Comparison of ENCODE assay signal across 19 cellular contexts in genomic region chr12:43098766-43099550, GRCh38.
DNase-seq lines count a peak whose midpoint lies in the region; ATAC-seq and TF ChIP-seq lines count a peak whose summit lies in the region.
"Had no signal": no experiment of that assay in that cellular context is flagged by ENCODE, and none has a peak within 500 bp of the region (broad histone marks: within the 10 kb centered on the region; RNA-seq: fewer than 3 reads in every experiment).

No MANE protein-coding gene starts in this region.

- ATAC-seq in HG03439 (IDR thresholded peaks at IDR 0.05; ENCODE audit: unreplicated experiment): no peak
- ATAC-seq: K562 had no signal

- TF ChIP-seq POLR2A in transverse colon (IDR thresholded peaks at IDR 0.05): no peak

- no peaks in the 10 kb centered on the region for H3K27me3 ChIP-seq in mammary epithelial cell (ENCODE audit: insufficient read depth, low read length)
- H3K27me3 ChIP-seq in SJSA1 (replicated peaks): peaks cover 100% of the 10 kb centered on the region
- no peaks in the 10 kb centered on the region for H3K27me3 ChIP-seq in transverse colon
- H3K27me3 ChIP-seq: BLaER1 treated with 17β-estradiol and CSF1 and Interleukin-3, amounts not matched to agents 10 nM and 100 nM; Peyer's patch had no signal

- H3K36me3 Mint-ChIP-seq in MCF 10A (ENCODE audit: insufficient read depth, unreplicated experiment) (no peaks in the 10 kb centered on the region), mesothelial cell of epicardium (no peaks in the 10 kb centered on the region)
- H3K36me3 Mint-ChIP-seq: CD4-positive, alpha-beta memory T cell had no signal

- H3K9me3 Mint-ChIP-seq in MCF 10A (ENCODE audit: unreplicated experiment) (no peaks in the 10 kb centered on the region), mesothelial cell of epicardium (no peaks in the 10 kb centered on the region)

- H3K4me3 ChIP-seq in mammary epithelial cell (replicated peaks in 1 of 3; ENCODE audit: insufficient read depth in 1 of 3, low read depth in 2 of 3, low read length in 3 of 3): no peak overlapping the region
- no peak overlapping the region for H3K4me3 ChIP-seq in SJSA1
- H3K4me3 ChIP-seq in transverse colon: no peak overlapping the region
- H3K4me3 ChIP-seq: BLaER1 treated with 17β-estradiol and CSF1 and Interleukin-3, amounts not matched to agents 10 nM and 100 nM; K562; Peyer's patch had no signal

- H3K4me3 Mint-ChIP-seq in MCF 10A (ENCODE audit: unreplicated experiment): no peak overlapping the region
- H3K4me3 Mint-ChIP-seq in mesothelial cell of epicardium: no peak overlapping the region
- H3K4me3 Mint-ChIP-seq: CD4-positive, alpha-beta memory T cell had no signal

- in situ Hi-C loops in mammary epithelial cell (cut with MboI; ENCODE audit: low sequenced_read_pairs in 2 of 2) (no loop called here), transverse colon (cut with MboI; ENCODE audit: low pct_ligation_motif_present in 1 of 4, low pct_unique_long_range_greater_than_20kb in 1 of 4, low sequenced_read_pairs in 3 of 4) (no loop called here)

- H3K4me1 ChIP-seq in mammary epithelial cell (ENCODE audit: insufficient read depth, low read length): no peaks in the 10 kb centered on the region
- H3K4me1 ChIP-seq in SJSA1 (replicated peaks): peaks cover 3% of the 10 kb centered on the region; the same call in 1 of the 2 replicates
- H3K4me1 ChIP-seq in transverse colon: no peaks in the 10 kb centered on the region
- H3K4me1 ChIP-seq: BLaER1 treated with 17β-estradiol and CSF1 and Interleukin-3, amounts not matched to agents 10 nM and 100 nM; Peyer's patch had no signal

- 94% methylated on average over 7 of the region's 7 CpGs for WGBS in mammary epithelial cell (ENCODE audit: low coverage, missing lambda C conversion rate)
- WGBS in transverse colon (ENCODE audit: low coverage in 1 of 2), 2 donors: 86 to 88% methylated on average over 7 of the region's 7 CpGs

- H3K4me1 Mint-ChIP-seq in MCF 10A (ENCODE audit: insufficient read depth, unreplicated experiment): no peaks in the 10 kb centered on the region
- H3K4me1 Mint-ChIP-seq in mesothelial cell of epicardium: peaks cover 51% of the 10 kb centered on the region
- H3K4me1 Mint-ChIP-seq: CD4-positive, alpha-beta memory T cell had no signal

- TF ChIP-seq CTCF in mammary epithelial cell (conservative IDR thresholded peaks at IDR 0.05 in 1 of 2, IDR thresholded peaks at IDR 0.05 in 1 of 2; ENCODE audit: extremely low read depth in 1 of 2, insufficient read depth in 1 of 2, low read depth in 1 of 2, low read length in 2 of 2) (no peak), MCF 10A (IDR thresholded peaks at IDR 0.05; ENCODE audit: unreplicated experiment) (no peak), mesothelial cell of epicardium (IDR thresholded peaks at IDR 0.05; ENCODE audit: unreplicated experiment) (no peak), transverse colon (IDR thresholded peaks at IDR 0.05) (no peak)

- H3K27me3 Mint-ChIP-seq in MCF 10A (ENCODE audit: insufficient read depth, unreplicated experiment): no peaks in the 10 kb centered on the region
- no peaks in the 10 kb centered on the region for H3K27me3 Mint-ChIP-seq in mesothelial cell of epicardium (ENCODE audit: low read depth)
- H3K27me3 Mint-ChIP-seq: CD4-positive, alpha-beta memory T cell had no signal

- H3K36me3 ChIP-seq in mammary epithelial cell (ENCODE audit: insufficient read depth, low read length) (no peaks in the 10 kb centered on the region), SJSA1 (no peaks in the 10 kb centered on the region), transverse colon (no peaks in the 10 kb centered on the region)
- H3K36me3 ChIP-seq: BLaER1 treated with 17β-estradiol and CSF1 and Interleukin-3, amounts not matched to agents 10 nM and 100 nM; Peyer's patch had no signal

- H3K9ac ChIP-seq in mammary epithelial cell (ENCODE audit: insufficient read depth, low read length): no peak overlapping the region
- H3K9ac ChIP-seq: BLaER1 treated with 17β-estradiol and CSF1 and Interleukin-3, amounts not matched to agents 10 nM and 100 nM had no signal

- dilution Hi-C loops in mammary epithelial cell (cut with HindIII; ENCODE audit: low sequenced_read_pairs): no loop called here

- H3K4me2 ChIP-seq in mammary epithelial cell (ENCODE audit: insufficient read depth, low read depth, low read length): no peak overlapping the region
- H3K4me2 ChIP-seq: BLaER1 treated with 17β-estradiol and CSF1 and Interleukin-3, amounts not matched to agents 10 nM and 100 nM had no signal

- no peak for TF ChIP-seq EP300 in transverse colon (IDR thresholded peaks at IDR 0.05; ENCODE audit: low read depth)

- POLR2A ChIA-PET in MCF 10A (lab: Yijun Ruan, JAX): interaction anchor here (0.6 to 1.2 kb wide), 3 partner anchors 8 to 976 kb away, joined by 3 to 5 read pairs (median 3); no protein-coding TSS in a partner anchor

- H3K9me3 ChIP-seq in mammary epithelial cell (replicated peaks; ENCODE audit: insufficient read depth, low read length) (no peaks in the 10 kb centered on the region), SJSA1 (replicated peaks) (0 out of 2 replicates have a peak, but pooled peaks cover 6% of the 10 kb centered on the region), transverse colon (no peaks in the 10 kb centered on the region)
- H3K9me3 ChIP-seq: BLaER1 treated with 17β-estradiol and CSF1 and Interleukin-3, amounts not matched to agents 10 nM and 100 nM; Peyer's patch had no signal

- no peaks in the 10 kb centered on the region for H3K79me2 ChIP-seq in mammary epithelial cell (ENCODE audit: insufficient read depth, low read length)

- BruUV-seq in mammary epithelial cell (replicated peaks; lab: Mats Ljungman, UMichigan): no TSS peak
- BruUV-seq in MCF 10A (replicated peaks; lab: Mats Ljungman, UMichigan): no TSS peak

- CTCF ChIA-PET in mammary epithelial cell (lab: Charles Lee; ENCODE audit: low non-redundant PET): no interaction called here
- CTCF ChIA-PET in MCF 10A (lab: Yijun Ruan, JAX): interaction anchor here (0.6 to 0.7 kb wide), 2 partner anchors 12 to 662 kb away, joined by 3 read pairs; no protein-coding TSS in a partner anchor

- peak overlapping the region; percentile 3 for H2AFZ ChIP-seq in mammary epithelial cell (ENCODE audit: low read depth, low read length)

- H4K20me1 ChIP-seq in mammary epithelial cell (ENCODE audit: insufficient read depth, low read length): no peaks in the 10 kb centered on the region
- H4K20me1 ChIP-seq: BLaER1 treated with 17β-estradiol and CSF1 and Interleukin-3, amounts not matched to agents 10 nM and 100 nM had no signal

- DNase-seq in mammary epithelial cell: no peak
- no peak for DNase-seq in MCF 10A (ENCODE audit: unreplicated experiment)
- peak; percentile 56 to 81 for DNase-seq in SJSA1 (ENCODE audit: low read depth in 1 of 2, low spot score in 2 of 2)
- no peak for DNase-seq in mesothelial cell of epicardium (ENCODE audit: low spot score in 2 of 2, unreplicated experiment in 2 of 2)
- DNase-seq in transverse colon: no peak
- DNase-seq in COR-L47 (lab: John Stamatoyannopoulos, UW): no peak
- DNase-seq: 8988T; CD4-positive, alpha-beta memory T cell; GF-D8; NCI-H1092; NCI-H1436; NCI-H2029; NCI-H226; NCI-H510A treated with DMSO at 0.1 percent for 48 hours; NCI-H774; Peyer's patch had no signal

- intact Hi-C loops in mammary epithelial cell (cut with micrococcal nuclease): no loop called here
- intact Hi-C loops in MCF 10A (cut with micrococcal nuclease): no loop called here
- intact Hi-C loops in transverse colon (cut with DNase I; ENCODE audit: low total_unique reads): no loop called here

- no peak overlapping the region for H3K27ac ChIP-seq in mammary epithelial cell (ENCODE audit: insufficient read depth, low read depth, low read length)
- H3K27ac ChIP-seq in SJSA1: no peak overlapping the region
- H3K27ac ChIP-seq in transverse colon: no peak overlapping the region
- H3K27ac ChIP-seq: BLaER1 treated with 17β-estradiol and CSF1 and Interleukin-3, amounts not matched to agents 10 nM and 100 nM; Peyer's patch had no signal

- no peak overlapping the region for H3K27ac Mint-ChIP-seq in MCF 10A (ENCODE audit: low read depth, unreplicated experiment)
- peak overlapping the region; percentile 27 for H3K27ac Mint-ChIP-seq in mesothelial cell of epicardium
- H3K27ac Mint-ChIP-seq: CD4-positive, alpha-beta memory T cell had no signal

Comparison
In these comparisons a context has a peak if more than half of its experiments do, and no peak if none do; other contexts are left out.
1. DNase-seq: peak in SJSA1 (2 of 2); none in mammary epithelial cell (single experiment), MCF 10A (single experiment), mesothelial cell of epicardium (0 of 2), transverse colon (single experiment) and COR-L47 (single experiment).